ENCODE assay signal across 17 cellular contexts in the genomic region with DNA sequence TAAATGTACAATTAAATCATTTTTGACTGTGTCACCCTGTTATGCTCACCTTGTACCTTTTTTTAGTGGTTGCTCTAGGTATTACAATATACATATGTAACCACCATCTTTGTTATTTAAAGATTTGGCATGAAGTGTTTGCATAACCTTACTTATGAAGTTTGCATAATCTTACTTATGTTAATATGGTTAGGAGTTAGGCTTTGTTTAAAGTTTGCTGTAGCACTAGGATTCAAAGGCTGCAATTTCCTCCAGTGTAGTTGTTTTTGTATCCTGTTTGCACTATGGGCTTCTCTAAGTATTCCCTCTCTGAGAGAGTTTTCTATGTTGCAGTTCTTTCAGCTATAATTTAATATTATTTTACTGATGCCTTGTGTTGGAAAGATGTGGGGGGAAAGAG. TPM values are rescaled to one million over a fixed set of nuclear protein-coding genes. Genes with fewer than 3 reads are reported as not detected.
DNase-seq lines count a peak whose midpoint lies in the region; ATAC-seq and TF ChIP-seq lines count a peak whose summit lies in the region.
"Had no signal": no experiment of that assay in that cellular context is flagged by ENCODE, and none has a peak within 500 bp of the region (broad histone marks: within the 10 kb centered on the region; RNA-seq: fewer than 3 reads in every experiment).

No MANE protein-coding gene starts in this region.

- H3K36me3 ChIP-seq in HUES48 (ENCODE audit: control insufficient read depth, insufficient read depth, low read length) (no peaks in the 10 kb centered on the region), iPS-18a (ENCODE audit: control insufficient read depth, low read depth, low read length) (no peaks in the 10 kb centered on the region), left ventricle myocardium inferior (no peaks in the 10 kb centered on the region), mesenchymal stem cell (ENCODE audit: control insufficient read depth in 1 of 2, insufficient read depth in 2 of 2, low read depth in 1 of 2, low read length in 2 of 2) (no peaks in the 10 kb centered on the region)
- H3K36me3 ChIP-seq: BE2C, HAP-1 had no signal

- no peak overlapping the region for H2BK15ac ChIP-seq in mesenchymal stem cell (ENCODE audit: low read depth, poor library complexity, severe bottlenecking)

- H3K27me3 Mint-ChIP-seq in WTC11 (ENCODE audit: low read depth) (peaks cover 65% of the 10 kb centered on the region), type B pancreatic cell (peaks cover 2% of the 10 kb centered on the region)

- H3K23ac ChIP-seq in mesenchymal stem cell (ENCODE audit: low read length in 2 of 2), result no peak overlapping the region

- no peak for TF ChIP-seq CTCF in WTC11 (IDR thresholded peaks at IDR 0.05)
- peak; percentile 53 for TF ChIP-seq CTCF in type B pancreatic cell (conservative IDR thresholded peaks at IDR 0.05)
- no peak for TF ChIP-seq CTCF in left ventricle myocardium inferior (IDR thresholded peaks at IDR 0.05; ENCODE audit: borderline replicate concordance)

- H3K4me1 Mint-ChIP-seq in WTC11 (peaks cover 56% of the 10 kb centered on the region), type B pancreatic cell (ENCODE audit: unreplicated experiment) (no peaks in the 10 kb centered on the region)
- H3K4me1 Mint-ChIP-seq: CD4-positive, alpha-beta memory T cell had no signal

- no peaks in the 10 kb centered on the region for H3K9me3 ChIP-seq in HUES48 (ENCODE audit: control insufficient read depth, insufficient read depth, low read length)
- peaks cover 5% of the 10 kb centered on the region for H3K9me3 ChIP-seq in iPS-18a (ENCODE audit: control insufficient read depth, low read depth, low read length)
- H3K9me3 ChIP-seq in left ventricle myocardium inferior (replicated peaks), result no peaks in the 10 kb centered on the region
- no peaks in the 10 kb centered on the region for H3K9me3 ChIP-seq in mesenchymal stem cell (ENCODE audit: control insufficient read depth, low read length)
- H3K9me3 ChIP-seq: A549, BE2C, HAP-1 had no signal

- H3K4me3 ChIP-seq in HUES48 (ENCODE audit: low read depth, low read length) (peak overlapping the region; percentile 23; the same call in 1 of the 2 replicates), iPS-18a (ENCODE audit: low read length) (peak overlapping the region; percentile 21), left ventricle myocardium inferior (no peak overlapping the region), mesenchymal stem cell (ENCODE audit: insufficient read depth in 1 of 2, low read depth in 1 of 2, low read length in 2 of 2) (no peak overlapping the region)
- H3K4me3 ChIP-seq: A549, GM12878, GM23248, HAP-1 had no signal

- H3K18ac ChIP-seq in mesenchymal stem cell (ENCODE audit: low read depth in 1 of 2, low read length in 2 of 2), result no peak overlapping the region

- CTCF ChIA-PET in WTC11 (lab: Charles Lee), result no interaction called here

- no peak overlapping the region for H3K14ac ChIP-seq in mesenchymal stem cell (ENCODE audit: low read length in 2 of 2)

- peaks cover 22% of the 10 kb centered on the region; the same call in 1 of the 2 replicates for H3K27me3 ChIP-seq in HUES48 (ENCODE audit: control insufficient read depth, insufficient read depth, low read length)
- peaks cover 11% of the 10 kb centered on the region for H3K27me3 ChIP-seq in iPS-18a (ENCODE audit: control insufficient read depth, insufficient read depth, low read length)
- H3K27me3 ChIP-seq in left ventricle myocardium inferior (ENCODE audit: low read depth), result peaks cover 26% of the 10 kb centered on the region
- H3K27me3 ChIP-seq in mesenchymal stem cell (ENCODE audit: control insufficient read depth in 1 of 2, insufficient read depth in 1 of 2, low read length in 2 of 2), result peaks cover 0 to 35% of the 10 kb centered on the region in 2 experiments
- H3K27me3 ChIP-seq: BE2C had no signal

- H3K79me1 ChIP-seq in mesenchymal stem cell (replicated peaks; ENCODE audit: low read length, poor library complexity, severe bottlenecking), result no peaks in the 10 kb centered on the region

- no peak overlapping the region for H4K8ac ChIP-seq in mesenchymal stem cell (ENCODE audit: low read length)

- peaks cover 13% of the 10 kb centered on the region for H3K4me1 ChIP-seq in HUES48 (ENCODE audit: control insufficient read depth, insufficient read depth, low read length)
- H3K4me1 ChIP-seq in iPS-18a (ENCODE audit: control insufficient read depth, low read depth, low read length), result peaks cover 3% of the 10 kb centered on the region
- no peaks in the 10 kb centered on the region for H3K4me1 ChIP-seq in left ventricle myocardium inferior
- no peaks in the 10 kb centered on the region for H3K4me1 ChIP-seq in mesenchymal stem cell (ENCODE audit: control insufficient read depth, insufficient read depth, low read depth, low read length)
- H3K4me1 ChIP-seq: A549, BE2C had no signal

- H3K9me3 Mint-ChIP-seq in WTC11, result no peaks in the 10 kb centered on the region
- no peaks in the 10 kb centered on the region for H3K9me3 Mint-ChIP-seq in type B pancreatic cell
- H3K9me3 Mint-ChIP-seq: CD4-positive, alpha-beta memory T cell had no signal

- no peak for TF ChIP-seq POLR2A in erythroblast (IDR thresholded peaks at IDR 0.05; ENCODE audit: low read length)

- POLR2A ChIA-PET in WTC11 (lab: Charles Lee), result no interaction called here

- H3K4ac ChIP-seq in mesenchymal stem cell (ENCODE audit: low read depth in 1 of 2, low read length in 2 of 2), result no peak overlapping the region

- no peak overlapping the region for H4K91ac ChIP-seq in mesenchymal stem cell (ENCODE audit: low read length)

- H3K4me3 Mint-ChIP-seq in WTC11 (peak overlapping the region; percentile 47), type B pancreatic cell (no peak overlapping the region)
- H3K4me3 Mint-ChIP-seq: CD4-positive, alpha-beta memory T cell had no signal

- ATAC-seq in WTC11, result no peak; the same call in 1 of the 2 replicates
- ATAC-seq: A549, GM12878 had no signal

- no peak overlapping the region for H2BK5ac ChIP-seq in mesenchymal stem cell (ENCODE audit: low read depth, low read length, poor library complexity, severe bottlenecking)

- no peak overlapping the region for H3K4me2 ChIP-seq in mesenchymal stem cell (ENCODE audit: low read length, poor library complexity, severe bottlenecking)
- H3K4me2 ChIP-seq: A549 had no signal

- H2BK120ac ChIP-seq in mesenchymal stem cell (ENCODE audit: low read depth, low read length), result no peak overlapping the region

- H2AK5ac ChIP-seq in mesenchymal stem cell (ENCODE audit: low read length, severe bottlenecking), result no peak overlapping the region

- H3K9ac ChIP-seq in HUES48 (ENCODE audit: low read depth, low read length) (no peak overlapping the region), iPS-18a (ENCODE audit: low read length) (no peak overlapping the region), mesenchymal stem cell (ENCODE audit: low read length) (no peak overlapping the region)
- H3K9ac ChIP-seq: GM23248 had no signal

- H2AFZ ChIP-seq in mesenchymal stem cell (ENCODE audit: low read depth, low read length), result no peak overlapping the region
- H2AFZ ChIP-seq: GM23248 had no signal

- no peak overlapping the region for H3K27ac ChIP-seq in HUES48 (ENCODE audit: low read depth, low read length)
- H3K27ac ChIP-seq in iPS-18a (ENCODE audit: low read length), result no peak overlapping the region
- H3K27ac ChIP-seq in left ventricle myocardium inferior (replicated peaks), result no peak overlapping the region
- H3K27ac ChIP-seq in mesenchymal stem cell (ENCODE audit: low read length, poor library complexity, severe bottlenecking), result no peak overlapping the region
- H3K27ac ChIP-seq: A549, C4-2B, GM23248 had no signal

- H3K36me3 Mint-ChIP-seq in WTC11 (no peaks in the 10 kb centered on the region), type B pancreatic cell (no peaks in the 10 kb centered on the region)
- H3K36me3 Mint-ChIP-seq: CD4-positive, alpha-beta memory T cell had no signal

- DNase-seq in WTC11 (ENCODE audit: low spot score) (no peak), type B pancreatic cell (ENCODE audit: extremely low spot score, unreplicated experiment) (no peak), left ventricle myocardium inferior (no peak), mesenchymal stem cell (no peak), erythroblast (lab: John Stamatoyannopoulos, UW) (no peak)
- DNase-seq: BE2C; CD4-positive, alpha-beta memory T cell; DMS79; GM23248 had no signal

- H3K27ac Mint-ChIP-seq in WTC11, result no peak overlapping the region
- H3K27ac Mint-ChIP-seq in type B pancreatic cell, result no peak overlapping the region
- H3K27ac Mint-ChIP-seq: CD4-positive, alpha-beta memory T cell had no signal

- intact Hi-C loops in left ventricle myocardium inferior (cut with micrococcal nuclease), result no loop called here

- no peak overlapping the region for H2BK12ac ChIP-seq in mesenchymal stem cell (ENCODE audit: low read length in 2 of 2)

TF ChIP-seq in WTC11, 78 proteins besides CTCF, POLR2A, EP300 and RAD21 (continues in another document):
- TF ChIP-seq E2F5 (CRISPR knock-in tag; IDR thresholded peaks at IDR 0.05), result no peak
- no peak for TF ChIP-seq NFYB (CRISPR knock-in tag; conservative IDR thresholded peaks at IDR 0.05; ENCODE audit: low read depth)
- TF ChIP-seq ATF1 (CRISPR knock-in tag; IDR thresholded peaks at IDR 0.05), result no peak
- no peak for TF ChIP-seq ZMAT4 (CRISPR knock-in tag; IDR thresholded peaks at IDR 0.05)

RNA-seq across cellular contexts. Expression of gene GSPT2, which starts 15.0 kb away (rescaled TPM):
- total RNA-seq in WTC11 (2021) (25.9 to 32.1 TPM (median 31.4 TPM) in 3 replicates), type B pancreatic cell (ENCODE audit: low replicate concordance) (18.8 and 19.2 TPM in 2 replicates), left ventricle myocardium inferior (8.8 TPM)
- 9.5 TPM for polyA plus RNA-seq in mesenchymal stem cell (2013, experiment 1 of 2)
- 9.9 TPM for polyA plus RNA-seq in mesenchymal stem cell (2013, experiment 2 of 2)

RNA-seq across cellular contexts. Expression of gene CENPVL1, which starts 17.9 kb away (rescaled TPM):
- 3.1 to 3.7 TPM (median 3.5 TPM) in 3 replicates for total RNA-seq in WTC11 (2021)
- total RNA-seq in type B pancreatic cell (ENCODE audit: low replicate concordance), result 0.33 and 0.85 TPM in 2 replicates
- not detected for total RNA-seq in left ventricle myocardium inferior
- not detected for polyA plus RNA-seq in mesenchymal stem cell (2013, experiment 1 of 2)
- polyA plus RNA-seq in mesenchymal stem cell (2013, experiment 2 of 2), result not detected
- total RNA-seq: CD4-positive, alpha-beta memory T cell; G401; GM12878; GM23248 had no signal
- polyA plus RNA-seq: A549; AG04450; CD4-positive, alpha-beta memory T cell; GM12878; GM23248 had no signal

RNA-seq across cellular contexts. Expression of gene CENPVL2, which starts 45.6 kb away (rescaled TPM):
- total RNA-seq in WTC11 (2021) (3.1 to 3.7 TPM (median 3.5 TPM) in 3 replicates), type B pancreatic cell (ENCODE audit: low replicate concordance) (0.33 and 0.85 TPM in 2 replicates), left ventricle myocardium inferior (not detected)
- polyA plus RNA-seq in mesenchymal stem cell (2013, experiment 1 of 2), result not detected
- polyA plus RNA-seq in mesenchymal stem cell (2013, experiment 2 of 2), result not detected
- total RNA-seq: CD4-positive, alpha-beta memory T cell; G401; GM12878; GM23248 had no signal
- polyA plus RNA-seq: A549; AG04450; CD4-positive, alpha-beta memory T cell; GM12878; GM23248 had no signal

Comparison
In these comparisons a context has a peak if more than half of its experiments do, and no peak if none do; other contexts are left out.
1. H3K4me3 ChIP-seq: peak in HUES48 (single experiment) and iPS-18a (single experiment); none in left ventricle myocardium inferior (single experiment) and mesenchymal stem cell (0 of 2).